8 cellular contexts compared by ENCODE assay signal in the genomic region with DNA sequence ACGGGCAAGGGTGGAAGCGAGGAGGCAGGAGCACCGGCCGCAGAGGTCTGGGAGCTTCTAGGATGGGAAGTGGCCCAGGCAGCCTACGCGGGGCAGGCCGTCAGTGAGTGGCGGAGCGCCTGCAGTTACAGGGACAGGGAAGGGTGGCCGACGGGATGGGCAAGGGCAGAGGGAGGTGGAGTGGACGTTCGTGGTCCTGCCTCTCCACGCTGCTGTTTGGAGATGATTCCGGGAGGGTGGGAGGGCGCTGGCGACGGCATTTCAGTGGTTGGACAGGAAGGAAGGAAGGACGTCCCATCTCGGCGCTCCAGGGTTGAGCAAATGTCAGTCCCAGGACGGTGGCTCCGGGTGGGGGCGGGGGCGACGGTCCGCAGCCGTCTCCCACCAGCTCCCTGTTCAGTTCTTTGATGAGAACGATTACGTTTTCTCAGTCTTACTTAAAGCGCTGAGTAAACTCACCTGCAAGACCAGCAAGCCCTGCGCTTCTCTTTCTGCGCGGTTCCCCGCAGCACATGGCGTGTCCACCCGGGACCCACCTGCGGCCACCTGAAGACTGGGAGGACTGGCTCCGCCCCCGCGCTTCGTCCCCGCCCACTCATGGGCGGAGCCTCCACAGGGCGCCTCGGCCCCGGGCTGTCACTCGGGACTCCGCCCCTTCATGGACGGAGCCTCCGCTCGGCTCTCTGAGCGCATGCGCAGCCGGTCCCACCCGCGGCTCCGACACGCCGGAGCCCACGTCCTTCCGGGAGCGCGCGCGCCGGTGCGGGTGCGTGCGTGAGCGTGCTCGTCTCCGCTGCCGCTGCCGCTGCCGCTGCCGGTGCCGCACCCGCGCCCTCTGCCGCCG. TPM values are rescaled to one million over a fixed set of nuclear protein-coding genes. Genes with fewer than 3 reads are reported as not detected.
DNase-seq lines count a peak whose midpoint lies in the region; ATAC-seq and TF ChIP-seq lines count a peak whose summit lies in the region.

A gene with protein sequence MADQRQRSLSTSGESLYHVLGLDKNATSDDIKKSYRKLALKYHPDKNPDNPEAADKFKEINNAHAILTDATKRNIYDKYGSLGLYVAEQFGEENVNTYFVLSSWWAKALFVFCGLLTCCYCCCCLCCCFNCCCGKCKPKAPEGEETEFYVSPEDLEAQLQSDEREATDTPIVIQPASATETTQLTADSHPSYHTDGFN (plus strand): TSS at position 769 of the 844 bp plus-strand sequence. CDS start 33,220 bp downstream, outside the sequence.

- ATAC-seq in GM21723 (IDR thresholded peaks at IDR 0.05; ENCODE audit: unreplicated experiment) (peak; percentile 75), Panc1 (peak; percentile 93)

- BruUV-seq in Panc1 (replicated peaks; lab: Mats Ljungman, UMichigan): no TSS peak

- intact Hi-C loops in Panc1 (cut with micrococcal nuclease; ENCODE audit: unreplicated experiment): no loop called here

- peaks cover 12% of the 10 kb centered on the region for H3K36me3 ChIP-seq in Panc1 (ENCODE audit: control insufficient read depth, insufficient read depth, low read length)
- H3K36me3 ChIP-seq in esophagus (ENCODE audit: control insufficient read depth in 2 of 2, insufficient read depth in 2 of 2, low read length in 1 of 2): peaks cover 4 to 21% of the 10 kb centered on the region in 2 donors
- H3K36me3 ChIP-seq in muscle layer of colon (ENCODE audit: insufficient read depth, low read length): peaks cover 14% of the 10 kb centered on the region

- H3K27ac ChIP-seq in Panc1 (ENCODE audit: low read length): peak within 1 kb of the TSS; percentile 91
- H3K27ac ChIP-seq in esophagus (ENCODE audit: low read depth in 2 of 2, low read length in 1 of 2): peak within 1 kb of the TSS; percentile 94 to 97
- H3K27ac ChIP-seq in muscle layer of colon (ENCODE audit: low read depth, low read length): peak within 1 kb of the TSS; percentile 82

- H3K27me3 ChIP-seq in Panc1 (ENCODE audit: control insufficient read depth, insufficient read depth, low read length): no peaks in the 10 kb centered on the region
- no peaks in the 10 kb centered on the region for H3K27me3 ChIP-seq in esophagus (ENCODE audit: control insufficient read depth in 1 of 2, insufficient read depth in 2 of 2, low read length in 2 of 2)
- H3K27me3 ChIP-seq in muscle layer of colon (ENCODE audit: control insufficient read depth in 1 of 2, insufficient read depth in 2 of 2, low read length in 2 of 2): no peaks in the 10 kb centered on the region

- DNase-seq in DMS53 (lab: John Stamatoyannopoulos, UW): peak; percentile 97
- DNase-seq in KG1 (lab: John Stamatoyannopoulos, UW): peak; percentile 93
- no peak for DNase-seq in Panc1 (ENCODE audit: low read depth, low spot score)
- peak; percentile 95 to 98 for DNase-seq in activated T-cell treated with anti-CD3 and anti-CD28 coated beads, Interleukin-2, amount 50 U/mL, for 48 hours
- peak; percentile 96 for DNase-seq in stimulated activated CD8-positive, alpha-beta memory T cell treated with anti-CD3 and anti-CD28 coated beads, Interleukin-4, amount 100 ng/mL, for 48 hours

- peaks cover 19% of the 10 kb centered on the region for H3K4me1 ChIP-seq in Panc1 (ENCODE audit: control insufficient read depth, insufficient read depth, low read length)
- peaks cover 4 to 19% of the 10 kb centered on the region in 2 donors for H3K4me1 ChIP-seq in esophagus (ENCODE audit: control insufficient read depth in 2 of 2, insufficient read depth in 2 of 2, low read length in 1 of 2)
- peaks cover 12% of the 10 kb centered on the region for H3K4me1 ChIP-seq in muscle layer of colon (ENCODE audit: insufficient read depth, low read length)

- CTCF ChIA-PET in Panc1 (lab: Charles Lee): interaction anchor here (0.5 to 0.7 kb wide), 2 partner anchors 80 to 126 kb away, joined by 3 to 4 read pairs; no protein-coding TSS in a partner anchor

- H3K4me3 ChIP-seq in Panc1 (ENCODE audit: low read depth in 2 of 2, low read length in 2 of 2) (peak within 1 kb of the TSS; percentile 74 to 76), esophagus (ENCODE audit: low read depth in 1 of 2, low read length in 2 of 2) (peak within 1 kb of the TSS; percentile 41 to 97), muscle layer of colon (ENCODE audit: low read depth in 1 of 2, low read length in 2 of 2) (peak within 1 kb of the TSS; percentile 70 to 77)

- H3K9ac ChIP-seq in muscle layer of colon (ENCODE audit: low read length): peak within 1 kb of the TSS; percentile 23

- no peak for TF ChIP-seq CTCF in Panc1 (IDR thresholded peaks at IDR 0.05)

- in situ Hi-C loops in Panc1 (cut with HindIII; ENCODE audit: low pct_unique_long_range_greater_than_20kb, low sequenced_read_pairs): no loop called here

- 2% methylated on average over 69 to 82 of the region's 82 CpGs for WGBS in esophagus, 2 donors

- H3K9me3 ChIP-seq in Panc1 (ENCODE audit: control insufficient read depth, insufficient read depth, low read depth, low read length) (no peaks in the 10 kb centered on the region), esophagus (ENCODE audit: control insufficient read depth in 2 of 2, insufficient read depth in 1 of 2, low read depth in 1 of 2, low read length in 1 of 2) (no peaks in the 10 kb centered on the region), muscle layer of colon (ENCODE audit: low read length) (no peaks in the 10 kb centered on the region)

- POLR2A ChIA-PET in Panc1 (lab: Charles Lee): interaction anchor here (0.6 kb wide), 1 partner anchor 80 kb away, joined by 3 read pairs; no protein-coding TSS in a partner anchor

RNA-seq across cellular contexts. Expression of the gene that starts here (rescaled TPM):
- total RNA-seq in Panc1 (2021; ENCODE audit: unreplicated experiment): 59.5 TPM
- 53.2 TPM for polyA plus RNA-seq in Panc1 (2012; ENCODE audit: insufficient read length)
- polyA plus RNA-seq in esophagus: 10 to 100 TPM; 42.9 to 59.4 TPM
